In genomic region chr16:57628008-57628781, GRCh38 we compare ENCODE assay signal across 8 cellular contexts. TPM values are rescaled to one million over a fixed set of nuclear protein-coding genes. Genes with fewer than 3 reads are reported as not detected.
DNase-seq lines count a peak whose midpoint lies in the region; ATAC-seq, FAIRE-seq and TF ChIP-seq lines count a peak whose summit lies in the region.

Gene ADGRG1 (plus strand): TSS chr16:57628630. CDS start chr16:57650288, 21,658 bp downstream.

- no peaks in the 10 kb centered on the region for H3K9me3 ChIP-seq in kidney (ENCODE audit: control insufficient read depth in 1 of 2, low read length in 2 of 2)

- H3K27ac Mint-ChIP-seq in chondrocyte (ENCODE audit: unreplicated experiment) = peak within 1 kb of the TSS; percentile 97

- FAIRE-seq in kidney (lab: Jason Lieb, UNC) = no peak

- peak within 1 kb of the TSS; percentile 16 for H3K4me3 ChIP-seq in AG09309 (ENCODE audit: control insufficient read depth, low read depth, low read length)
- H3K4me3 ChIP-seq in kidney (ENCODE audit: low read length in 2 of 2) = peak within 1 kb of the TSS; percentile 88 to 91

- H3K27me3 Mint-ChIP-seq in chondrocyte (ENCODE audit: low read depth) = no peaks in the 10 kb centered on the region

- no peaks in the 10 kb centered on the region for H3K9me3 Mint-ChIP-seq in chondrocyte (ENCODE audit: low read depth)

- H3K36me3 Mint-ChIP-seq in chondrocyte (ENCODE audit: low read depth) = no peaks in the 10 kb centered on the region

- peak within 1 kb of the TSS; percentile 84 to 99 for H3K9ac ChIP-seq in kidney (ENCODE audit: low read length in 2 of 2)

- H3K4me1 Mint-ChIP-seq in chondrocyte (ENCODE audit: low read depth) = peaks cover 72% of the 10 kb centered on the region

- intact Hi-C loops in kidney (cut with DNase I) = no loop called here

- H3K4me3 Mint-ChIP-seq in chondrocyte (ENCODE audit: unreplicated experiment) = peak within 1 kb of the TSS; percentile 83

- DNase-seq in AG09309 (ENCODE audit: low read depth) (peak; percentile 78), UCSD-AML1 (lab: John Stamatoyannopoulos, UW; ENCODE audit: unreplicated experiment) (peak; percentile 85), chondrocyte (ENCODE audit: low spot score) (no peak), kidney (peak; percentile 97), smooth muscle cell of the brain vasculature (ENCODE audit: low read depth, low spot score) (peak; percentile 84), D341Med (ENCODE audit: low spot score) (no peak)

- peaks cover 64 to 80% of the 10 kb centered on the region in 2 donors for H3K4me1 ChIP-seq in kidney (ENCODE audit: control insufficient read depth in 1 of 2, insufficient read depth in 1 of 2, low read depth in 1 of 2, low read length in 2 of 2)

- ATAC-seq in HG02885 (IDR thresholded peaks at IDR 0.05; ENCODE audit: poor library complexity, unreplicated experiment) (peak; percentile 44), GM18868 (IDR thresholded peaks at IDR 0.05; ENCODE audit: unreplicated experiment) (no peak)

- no peaks in the 10 kb centered on the region for H3K36me3 ChIP-seq in kidney (ENCODE audit: control insufficient read depth in 1 of 2, insufficient read depth in 2 of 2, low read length in 2 of 2)

- no peak for TF ChIP-seq CTCF in AG09309 (IDR thresholded peaks at IDR 0.05; ENCODE audit: control insufficient read depth, insufficient read depth, low read depth, low read length, missing control alignments)
- TF ChIP-seq CTCF in chondrocyte (IDR thresholded peaks at IDR 0.05) = peak; percentile 54
- TF ChIP-seq CTCF in kidney (IDR thresholded peaks at IDR 0.05; ENCODE audit: borderline replicate concordance, extremely low read depth, insufficient read depth) = no peak

- H3K27ac ChIP-seq in kidney (ENCODE audit: low read depth in 2 of 2, low read length in 2 of 2) = peak within 1 kb of the TSS; percentile 98 to 99

RNA-seq across cellular contexts. Expression of gene ADGRG1, which starts in this region (rescaled TPM):
- total RNA-seq in chondrocyte (16.8 to 57.8 TPM (median 56.3 TPM) in 3 replicates), kidney (351 TPM)
- 188 TPM for polyA plus RNA-seq in kidney (ENCODE audit: insufficient read depth, low read depth, low replicate concordance)

Comparison
In these comparisons a context has a peak if more than half of its experiments do, and no peak if none do; other contexts are left out.
1. DNase-seq: peak in AG09309 (single experiment), UCSD-AML1 (single experiment), kidney (single experiment) and smooth muscle cell of the brain vasculature (single experiment); none in chondrocyte (single experiment) and D341Med (single experiment).